18 cellular contexts compared by ENCODE assay signal in the genomic region with DNA sequence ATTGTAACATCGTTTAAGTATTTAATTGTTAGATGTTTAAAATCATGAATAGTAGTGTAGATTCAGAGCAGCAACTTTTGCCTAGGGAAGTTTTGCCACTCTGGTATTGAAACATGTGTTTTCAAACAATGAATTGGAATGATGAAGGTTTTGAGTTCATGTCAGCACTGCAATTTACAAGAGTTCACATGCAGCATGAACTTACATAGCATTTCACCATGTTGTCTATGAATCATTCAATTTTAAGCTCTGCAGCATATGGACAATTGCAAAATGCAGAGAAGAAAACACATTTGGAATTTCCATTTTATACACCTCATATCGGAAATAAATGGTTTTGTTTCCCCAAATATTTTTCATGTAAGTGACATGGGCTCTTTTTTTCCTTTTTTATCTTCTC.
DNase-seq lines count a peak whose midpoint lies in the region; ATAC-seq, FAIRE-seq and TF ChIP-seq lines count a peak whose summit lies in the region.
"Had no signal": no experiment of that assay in that cellular context is flagged by ENCODE, and none has a peak within 500 bp of the region (broad histone marks: within the 10 kb centered on the region; RNA-seq: fewer than 3 reads in every experiment).

No MANE protein-coding gene starts in this region.

- H3K36me3 ChIP-seq in breast epithelium (no peaks in the 10 kb centered on the region), bronchial epithelial cell (ENCODE audit: control insufficient read depth, insufficient read depth, low read length) (no peaks in the 10 kb centered on the region)

- no peak for TF ChIP-seq POLR2A in breast epithelium (IDR thresholded peaks at IDR 0.05)

- CTCF ChIA-PET in MCF 10A (lab: Yijun Ruan, JAX): no interaction called here

- H3K27ac ChIP-seq in breast epithelium: no peak overlapping the region

- no TSS peak for BruUV-seq in MCF 10A (replicated peaks; lab: Mats Ljungman, UMichigan)

- POLR2A ChIA-PET in MCF 10A (lab: Yijun Ruan, JAX): interaction anchor here (0.8 to 1.3 kb wide), 6 partner anchors 9 to 86 kb away, joined by 3 to 6 read pairs (median 4); no protein-coding TSS in a partner anchor

- H3K27me3 Mint-ChIP-seq in MCF 10A (ENCODE audit: insufficient read depth, unreplicated experiment): no peaks in the 10 kb centered on the region

- no peak for FAIRE-seq in bronchial epithelial cell (lab: Jason Lieb, UNC)
- FAIRE-seq: GM12878, H1, HepG2 had no signal

- peak; percentile 30 for DNase-seq in MCF 10A (ENCODE audit: unreplicated experiment)
- DNase-seq in breast epithelium (ENCODE audit: low spot score in 2 of 2): no peak
- peak; percentile 68 for DNase-seq in bronchial epithelial cell (ENCODE audit: low read depth)
- peak; percentile 60 for DNase-seq in fibroblast of peridontal ligament (ENCODE audit: extremely low read depth)
- no peak for DNase-seq in retina
- DNase-seq in NCI-H2227 treated with DMSO at 0.1 percent for 48 hours (lab: John Stamatoyannopoulos, UW): no peak
- DNase-seq: AML-193, Caco-2, Karpas-422, NCI-H187 treated with DMSO at 0.1 percent for 48 hours, NCI-H2171 treated with DMSO at 0.1 percent for 48 hours, NCI-H510A had no signal

- H3K9me3 Mint-ChIP-seq in MCF 10A (ENCODE audit: unreplicated experiment): no peaks in the 10 kb centered on the region

- peaks cover 27% of the 10 kb centered on the region for H3K4me1 Mint-ChIP-seq in MCF 10A (ENCODE audit: insufficient read depth, unreplicated experiment)

- H3K27ac Mint-ChIP-seq in MCF 10A (ENCODE audit: low read depth, unreplicated experiment): peak overlapping the region; percentile 32

- ATAC-seq in GM19023 (IDR thresholded peaks at IDR 0.05; ENCODE audit: unreplicated experiment) (no peak), GM21367 (IDR thresholded peaks at IDR 0.05; ENCODE audit: unreplicated experiment) (no peak)
- ATAC-seq: GM12878, HepG2, Panc1 had no signal

- no peaks in the 10 kb centered on the region for H3K9me3 ChIP-seq in breast epithelium
- H3K9me3 ChIP-seq: Caco-2 had no signal

- H3K36me3 Mint-ChIP-seq in MCF 10A (ENCODE audit: insufficient read depth, unreplicated experiment): no peaks in the 10 kb centered on the region

- intact Hi-C loops in MCF 10A (cut with micrococcal nuclease) (loop anchor here (1.0 kb wide), 1 partner anchor 14 kb away; no protein-coding TSS in a partner anchor), breast epithelium (cut with DNase I; ENCODE audit: low total_unique reads) (no loop called here)

- no peaks in the 10 kb centered on the region for H3K4me1 ChIP-seq in breast epithelium
- H3K4me1 ChIP-seq: Caco-2 had no signal

- no peak for TF ChIP-seq CTCF in MCF 10A (IDR thresholded peaks at IDR 0.05; ENCODE audit: unreplicated experiment)
- no peak for TF ChIP-seq CTCF in breast epithelium (IDR thresholded peaks at IDR 0.05)
- no peak for TF ChIP-seq CTCF in bronchial epithelial cell (IDR thresholded peaks at IDR 0.05; ENCODE audit: insufficient read depth, low read length, severe bottlenecking)

- no peak overlapping the region for H3K4me3 ChIP-seq in breast epithelium
- H3K4me3 ChIP-seq in bronchial epithelial cell (ENCODE audit: low read depth, low read length): no peak overlapping the region
- H3K4me3 ChIP-seq: GM12878 had no signal

- no peaks in the 10 kb centered on the region for H3K27me3 ChIP-seq in breast epithelium
- H3K27me3 ChIP-seq in bronchial epithelial cell (ENCODE audit: control insufficient read depth, insufficient read depth, low read length): no peaks in the 10 kb centered on the region

- H3K4me3 Mint-ChIP-seq in MCF 10A (ENCODE audit: unreplicated experiment): no peak overlapping the region

Comparison
In these comparisons a context has a peak if more than half of its experiments do, and no peak if none do; other contexts are left out.
1. DNase-seq: peak in MCF 10A (single experiment), bronchial epithelial cell (single experiment) and fibroblast of peridontal ligament (single experiment); none in breast epithelium (0 of 2), retina (single experiment) and NCI-H2227 treated with DMSO at 0.1 percent for 48 hours (single experiment).